8 cellular contexts compared by ENCODE assay signal in the genomic region with DNA sequence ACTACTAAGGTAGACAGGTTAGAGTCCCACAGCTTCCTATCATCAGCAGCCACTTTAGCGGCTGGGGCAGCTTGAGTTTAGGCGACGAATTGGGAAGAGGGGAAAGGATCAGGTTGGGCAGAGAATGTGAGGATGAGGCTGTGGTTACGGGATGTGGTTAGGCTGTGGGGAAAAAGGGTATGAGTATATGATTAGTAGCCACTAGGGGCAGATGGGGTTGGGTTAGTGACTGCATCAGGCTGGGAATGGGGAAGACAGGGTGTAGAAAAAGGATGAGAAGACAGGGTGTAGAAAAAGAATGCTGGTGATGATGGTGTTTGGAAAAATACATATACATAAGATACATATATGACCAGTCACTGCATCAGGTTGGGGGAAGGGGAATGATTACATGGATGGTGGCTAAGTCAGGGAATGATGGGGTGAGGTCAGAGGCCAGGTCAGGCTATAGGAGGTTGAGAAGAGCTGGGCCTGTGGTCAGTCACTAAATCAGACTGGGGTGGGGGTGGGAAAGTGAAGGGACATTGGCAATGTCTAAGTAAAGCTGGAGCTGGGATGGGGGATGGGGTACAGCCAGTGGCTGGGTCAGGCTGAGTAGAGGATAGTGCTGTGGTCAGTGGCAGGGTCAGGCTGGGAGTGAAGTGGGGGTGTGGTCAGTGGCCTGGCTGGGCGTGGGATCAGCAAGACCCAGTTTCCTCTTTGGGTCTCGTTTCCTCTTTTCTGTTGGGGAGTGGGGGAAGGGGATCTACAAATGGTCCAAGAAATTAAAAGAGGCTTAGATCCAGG. TPM values are rescaled to one million over a fixed set of nuclear protein-coding genes. Genes with fewer than 3 reads are reported as not detected.
DNase-seq lines count a peak whose midpoint lies in the region; ATAC-seq and TF ChIP-seq lines count a peak whose summit lies in the region.

No MANE protein-coding gene starts in this region.

- CTCF ChIA-PET in HCT116 (lab: Charles Lee) = interaction anchor here (1.2 to 4.0 kb wide), 4 partner anchors 19 to 68 kb away, joined by 3 to 21 read pairs (median 12); partner anchors contain the start of genes GBA2 and RGP1

- DNase-seq in COR-L47 (lab: John Stamatoyannopoulos, UW) (peak; percentile 15), HCT116 (ENCODE audit: low read depth, low spot score) (peak; percentile 21), RPMI7951 (ENCODE audit: low read depth) (peak; percentile 89), cerebellar cortex (ENCODE audit: low spot score) (peak; percentile 68), OCI-M2 (lab: John Stamatoyannopoulos, UW; ENCODE audit: unreplicated experiment) (no peak)

- POLR2A ChIA-PET in HCT116 (lab: Charles Lee) = interaction anchor here (2.0 kb wide), 1 partner anchor 34 kb away, joined by 6 read pairs; no protein-coding TSS in a partner anchor

- H3K36me3 ChIP-seq in HCT116 (ENCODE audit: control insufficient read depth in 1 of 2, insufficient read depth in 2 of 2, low read length in 2 of 2) (peaks cover 4 to 12% of the 10 kb centered on the region in 2 experiments; a peak in 3 of 4 replicates), stomach smooth muscle (ENCODE audit: control insufficient read depth in 2 of 2, insufficient read depth in 2 of 2, low read length in 2 of 2) (peaks cover 9 to 13% of the 10 kb centered on the region in 2 donors)

- H3K4me2 ChIP-seq in HCT116 (ENCODE audit: low read length) = peak overlapping the region; percentile 81

- H3K79me2 ChIP-seq in HCT116 (ENCODE audit: insufficient read depth, low read length) = peaks cover 72% of the 10 kb centered on the region

- H2AFZ ChIP-seq in HCT116 (ENCODE audit: low read depth, low read length, poor library complexity, severe bottlenecking) = no peak overlapping the region

- TF ChIP-seq POLR2A in HCT116 (IDR thresholded peaks at IDR 0.05; ENCODE audit: borderline replicate concordance, extremely low read depth, insufficient read depth, insufficient read length) = no peak

- H3K9me2 ChIP-seq in HCT116 (ENCODE audit: insufficient read depth) = no peaks in the 10 kb centered on the region

- H3K27me3 ChIP-seq in HCT116 (ENCODE audit: insufficient read depth, low read length) (no peaks in the 10 kb centered on the region), layer of hippocampus (ENCODE audit: control insufficient read depth, insufficient read depth, low read length) (no peaks in the 10 kb centered on the region), stomach smooth muscle (ENCODE audit: control insufficient read depth in 1 of 2, insufficient read depth in 2 of 2, low read length in 2 of 2) (no peaks in the 10 kb centered on the region)

- TF ChIP-seq RAD21 in HCT116 (IDR thresholded peaks at IDR 0.05; ENCODE audit: low read depth) = no peak

- RAD21 ChIA-PET in HCT116 (lab: Charles Lee; ENCODE audit: low non-redundant PET in 1 of 2, low total read pairs in 2 of 2, uncharacterized antibody in 2 of 2, unreplicated experiment in 2 of 2) = interaction anchor here (0.6 to 1.2 kb wide), 2 partner anchors 33 to 51 kb away, joined by 3 read pairs; no protein-coding TSS in a partner anchor

- 0 out of 4 replicates have a peak overlapping the region, but pooled peaks of 1 of the 2 experiments have one; percentile 92 for H3K4me3 ChIP-seq in HCT116 (replicated peaks in 1 of 2; ENCODE audit: low read depth in 1 of 2, low read length in 2 of 2)
- H3K4me3 ChIP-seq in stomach smooth muscle (ENCODE audit: low read length in 2 of 2) = peak overlapping the region; percentile 94 to 95

- H3K9me3 ChIP-seq in HCT116 (ENCODE audit: control insufficient read depth in 1 of 2, insufficient read depth in 1 of 2, low read depth in 1 of 2, low read length in 2 of 2) (no peaks in the 10 kb centered on the region), stomach smooth muscle (ENCODE audit: control insufficient read depth in 2 of 2, low read length in 2 of 2) (no peaks in the 10 kb centered on the region)

- peak; percentile 17; the same call in 1 of the 2 replicates for ATAC-seq in HCT116
- ATAC-seq in GM18520 (IDR thresholded peaks at IDR 0.05; ENCODE audit: unreplicated experiment) = no peak

- TF ChIP-seq CTCF in HCT116 (IDR thresholded peaks at IDR 0.05 in 2 of 3, conservative IDR thresholded peaks at IDR 0.05 in 1 of 3; ENCODE audit: borderline replicate concordance in 1 of 3, insufficient read depth in 1 of 3, low read depth in 2 of 3, low read length in 2 of 3) = peak in 2 of 3 experiments; percentile 57 to 62; a peak in 4 of 6 replicates

- H4K20me1 ChIP-seq in HCT116 (ENCODE audit: insufficient read depth) = no peaks in the 10 kb centered on the region

- no peak overlapping the region for H3K9ac ChIP-seq in HCT116 (ENCODE audit: low read length)
- H3K9ac ChIP-seq in stomach smooth muscle (ENCODE audit: low read length in 2 of 2) = peak overlapping the region; percentile 99 to 100

- no peak overlapping the region for H3K27ac ChIP-seq in HCT116 (ENCODE audit: low read depth, low read length)
- peak overlapping the region; percentile 42 for H3K27ac ChIP-seq in layer of hippocampus (ENCODE audit: low read depth, low read length)
- peak overlapping the region; percentile 99 for H3K27ac ChIP-seq in stomach smooth muscle (ENCODE audit: low read length)

- H3K4me1 ChIP-seq in HCT116 (ENCODE audit: control insufficient read depth in 1 of 2, insufficient read depth in 2 of 2, low read length in 2 of 2) = peaks cover 22 to 37% of the 10 kb centered on the region in 2 experiments
- peaks cover 75% of the 10 kb centered on the region for H3K4me1 ChIP-seq in stomach smooth muscle (ENCODE audit: control insufficient read depth, insufficient read depth, low read length)

- intact Hi-C loops in HCT116 (cut with micrococcal nuclease) = loop anchor here (5.0 kb wide), 1 partner anchor 38 kb away; no protein-coding TSS in a partner anchor

- no TSS peak for BruUV-seq in HCT116 (replicated peaks; lab: Mats Ljungman, UMichigan)

TF ChIP-seq in HCT116, 20 proteins besides CTCF, POLR2A, EP300 and RAD21:
- TF ChIP-seq ZNF274 (IDR thresholded peaks at IDR 0.05; ENCODE audit: low read depth, low read length) = no peak
- no peak for TF ChIP-seq EZH2 (IDR thresholded peaks at IDR 0.05)
- no peak for TF ChIP-seq FOSL1 (IDR thresholded peaks at IDR 0.05; ENCODE audit: low read depth)
- no peak for TF ChIP-seq YY1 (IDR thresholded peaks at IDR 0.05; ENCODE audit: extremely low read depth, insufficient replicate concordance, low read depth, low read length)
- TF ChIP-seq ELF1 (IDR thresholded peaks at IDR 0.05; ENCODE audit: borderline replicate concordance, low read depth) = no peak
- TF ChIP-seq EZH2phosphoT487 (IDR thresholded peaks at IDR 0.05; ENCODE audit: borderline replicate concordance) = no peak
- TF ChIP-seq TCF7L2 (IDR thresholded peaks at IDR 0.05; ENCODE audit: borderline replicate concordance, extremely low read depth, insufficient read depth, insufficient read length) = no peak

RNA-seq across cellular contexts. Expression of gene TLN1, which starts 2.1 kb away (rescaled TPM):
- total RNA-seq in HCT116 (2021; ENCODE audit: unreplicated experiment) = 144 TPM
- polyA plus RNA-seq in HCT116 (2012) = 128 and 171 TPM in 2 replicates
- total RNA-seq in RPMI7951 (2014; rRNA removed; shearing (Covaris generic)) = 117 and 137 TPM in 2 replicates

RNA-seq across cellular contexts. Expression of gene CREB3, which starts 2.6 kb away (rescaled TPM):
- 22.3 TPM for total RNA-seq in HCT116 (2021; ENCODE audit: unreplicated experiment)
- polyA plus RNA-seq in HCT116 (2012) = 24.1 and 24.6 TPM in 2 replicates
- 68.4 and 83.2 TPM in 2 replicates for total RNA-seq in RPMI7951 (2014; rRNA removed; shearing (Covaris generic))

RNA-seq across cellular contexts. Expression of gene GBA2, which starts 19.1 kb away (rescaled TPM):
- 63.6 TPM for total RNA-seq in HCT116 (2021; ENCODE audit: unreplicated experiment)
- 58.5 and 58.8 TPM in 2 replicates for polyA plus RNA-seq in HCT116 (2012)
- 13.1 and 13.2 TPM in 2 replicates for total RNA-seq in RPMI7951 (2014; rRNA removed; shearing (Covaris generic))

RNA-seq across cellular contexts. Expression of gene RGP1, which starts 19.2 kb away (rescaled TPM):
- 32.6 TPM for total RNA-seq in HCT116 (2021; ENCODE audit: unreplicated experiment)
- polyA plus RNA-seq in HCT116 (2012) = 18.2 and 20.4 TPM in 2 replicates
- 9.4 and 10.3 TPM in 2 replicates for total RNA-seq in RPMI7951 (2014; rRNA removed; shearing (Covaris generic))

RNA-seq across cellular contexts. Expression of gene MSMP, which starts 24.2 kb away (rescaled TPM):
- total RNA-seq in HCT116 (2021; ENCODE audit: unreplicated experiment) = 1.2 TPM
- 0.53 and 0.81 TPM in 2 replicates for polyA plus RNA-seq in HCT116 (2012)
- not detected in 2 replicates for total RNA-seq in RPMI7951 (2014; rRNA removed; shearing (Covaris generic))
